ENCODE assay signal across 33 cellular contexts in the genomic region with DNA sequence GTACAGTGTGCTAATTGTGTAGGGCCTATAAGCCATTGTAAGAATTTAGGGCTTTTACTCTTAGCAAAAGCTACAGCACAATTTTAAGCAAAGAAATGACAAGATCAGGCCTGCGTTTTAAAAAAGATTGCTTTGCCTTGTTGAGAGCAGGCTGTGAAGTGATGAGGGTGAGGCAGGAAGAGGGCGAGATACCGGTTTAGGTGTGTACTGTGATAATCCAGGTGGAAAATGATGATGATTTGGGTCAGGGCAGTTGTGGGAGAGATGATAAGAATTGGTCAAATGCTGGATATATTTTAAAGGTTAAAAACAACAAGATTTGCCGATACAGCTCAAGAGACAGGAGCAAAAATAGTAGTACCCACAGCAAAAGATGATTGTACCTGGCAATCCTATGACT.
DNase-seq lines count a peak whose midpoint lies in the region; ATAC-seq, FAIRE-seq and TF ChIP-seq lines count a peak whose summit lies in the region.
"Had no signal": no experiment of that assay in that cellular context is flagged by ENCODE, and none has a peak within 500 bp of the region (broad histone marks: within the 10 kb centered on the region; RNA-seq: fewer than 3 reads in every experiment).

No MANE protein-coding gene starts in this region.

- no peak overlapping the region for H2AFZ ChIP-seq in K562 (ENCODE audit: low read depth, low read length)

- H3K79me2 ChIP-seq in K562 (ENCODE audit: control insufficient read depth, insufficient read depth, low read length): no peaks in the 10 kb centered on the region

- POLR2A ChIA-PET in K562 (lab: Yijun Ruan, JAX): no interaction called here

- H3K27ac Mint-ChIP-seq in CD4-positive, CD25-positive, alpha-beta regulatory T cell: peak overlapping the region in 2 of 3 donors; percentile 3 to 5
- H3K27ac Mint-ChIP-seq: B cell; CD4-positive, alpha-beta T cell; CD8-positive, alpha-beta T cell had no signal

- no peaks in the 10 kb centered on the region for H3K9me1 ChIP-seq in K562 (ENCODE audit: control insufficient read depth, insufficient read depth, low read length)

- no peak for TF ChIP-seq CTCF in K562 (IDR thresholded peaks at IDR 0.05 in 2 of 3, conservative IDR thresholded peaks at IDR 0.05 in 1 of 3; ENCODE audit: insufficient read depth in 2 of 3, low read depth in 1 of 3, low read length in 3 of 3)
- TF ChIP-seq CTCF in uterus (IDR thresholded peaks at IDR 0.05): no peak

- ATAC-seq in CD4-positive, CD25-positive, alpha-beta regulatory T cell (ENCODE audit: low read depth in 2 of 2): no peak
- peak; percentile 58 for ATAC-seq in K562
- ATAC-seq: A549; CD8-positive, alpha-beta T cell had no signal

- H3K9me3 Mint-ChIP-seq in CD4-positive, CD25-positive, alpha-beta regulatory T cell: peaks cover 0 to 10% (median 3%) of the 10 kb centered on the region in 7 donors
- H3K9me3 Mint-ChIP-seq: CD4-positive, alpha-beta T cell; CD8-positive, alpha-beta memory T cell; CD8-positive, alpha-beta T cell had no signal

- no peak overlapping the region for H3K9ac ChIP-seq in K562 (ENCODE audit: insufficient read depth in 1 of 2, low read depth in 2 of 2, low read length in 2 of 2)
- H3K9ac ChIP-seq: BLaER1; BLaER1 treated with 17β-estradiol and CSF1 and Interleukin-3, amounts not matched to agents 10 nM and 100 nM had no signal

- H3K27me3 Mint-ChIP-seq in CD4-positive, CD25-positive, alpha-beta regulatory T cell: no peaks in the 10 kb centered on the region
- H3K27me3 Mint-ChIP-seq: B cell; CD4-positive, alpha-beta memory T cell; CD4-positive, alpha-beta T cell; CD8-positive, alpha-beta memory T cell had no signal

- no peaks in the 10 kb centered on the region for H3K27me3 ChIP-seq in CD4-positive, CD25-positive, alpha-beta regulatory T cell (ENCODE audit: control insufficient read depth, insufficient read depth, low read length)
- H3K27me3 ChIP-seq in K562 (ENCODE audit: control insufficient read depth in 2 of 2, insufficient read depth in 2 of 2, low read length in 2 of 2) (no peaks in the 10 kb centered on the region), uterus (no peaks in the 10 kb centered on the region)
- H3K27me3 ChIP-seq: BE2C; BLaER1; BLaER1 treated with 17β-estradiol and CSF1 and Interleukin-3, amounts not matched to agents 10 nM and 100 nM had no signal

- no peak overlapping the region for H3K27ac ChIP-seq in CD4-positive, CD25-positive, alpha-beta regulatory T cell (ENCODE audit: insufficient read depth, low read length, poor library complexity, severe bottlenecking)
- H3K27ac ChIP-seq in K562 (ENCODE audit: extremely low read depth, low read depth, low read length) (no peak overlapping the region), uterus (peak overlapping the region; percentile 26 to 70)
- H3K27ac ChIP-seq: 22Rv1; A549; BLaER1; BLaER1 treated with 17β-estradiol and CSF1 and Interleukin-3, amounts not matched to agents 10 nM and 100 nM; C4-2B had no signal

- H3K36me3 Mint-ChIP-seq in CD4-positive, CD25-positive, alpha-beta regulatory T cell: peaks cover 42% of the 10 kb centered on the region

- TF ChIP-seq POLR2A in K562 (conservative IDR thresholded peaks at IDR 0.05) (no peak), uterus (IDR thresholded peaks at IDR 0.05) (no peak)

- no peak overlapping the region for H3K4me3 Mint-ChIP-seq in CD4-positive, CD25-positive, alpha-beta regulatory T cell
- H3K4me3 Mint-ChIP-seq: B cell; CD14-positive monocyte; CD4-positive, alpha-beta T cell; CD8-positive, alpha-beta memory T cell; CD8-positive, alpha-beta T cell had no signal

- no peak overlapping the region for H3K4me2 ChIP-seq in K562 (ENCODE audit: insufficient read depth, low read length)
- H3K4me2 ChIP-seq: A549; BLaER1; BLaER1 treated with 17β-estradiol and CSF1 and Interleukin-3, amounts not matched to agents 10 nM and 100 nM had no signal

- no peaks in the 10 kb centered on the region for H4K20me1 ChIP-seq in K562 (replicated peaks; ENCODE audit: control insufficient read depth, insufficient read depth, low read length)
- H4K20me1 ChIP-seq: BLaER1; BLaER1 treated with 17β-estradiol and CSF1 and Interleukin-3, amounts not matched to agents 10 nM and 100 nM had no signal

- intact Hi-C loops in K562 (cut with micrococcal nuclease) (no loop called here), uterus (cut with DNase I; ENCODE audit: low total_unique reads) (no loop called here)

- in situ Hi-C loops in K562 (cut with MboI): loop anchor here (10.0 kb wide), 1 partner anchor 456 kb away; no protein-coding TSS in a partner anchor

- TF ChIP-seq RAD21 in K562 (CRISPR knock-in tag; conservative IDR thresholded peaks at IDR 0.05 in 1 of 2, IDR thresholded peaks at IDR 0.05 in 1 of 2): no peak

- DNase-seq in CD4-positive, CD25-positive, alpha-beta regulatory T cell: no peak
- no peak for DNase-seq in K562 (ENCODE audit: extremely low read depth in 1 of 4, low spot score in 3 of 4)
- no peak for DNase-seq in uterus
- DNase-seq in GOT3 (lab: John Stamatoyannopoulos, UW): no peak
- no peak for DNase-seq in cerebellar nuclear complex (lab: John Stamatoyannopoulos, UW)
- DNase-seq in DMS53 treated with DMSO at 0.1 percent for 48 hours (lab: John Stamatoyannopoulos, UW; ENCODE audit: unreplicated experiment): no peak
- DNase-seq: 8988T; ACHN; AML-193; BE2C; C1 segment of cervical spinal cord; Caco-2; Calu3; CD4-positive, alpha-beta memory T cell; CD4-positive, alpha-beta T cell; CD8-positive, alpha-beta memory T cell; CD8-positive, alpha-beta T cell; COR-L47; DMS 273 treated with DMSO at 0.1 percent for 48 hours; DMS153; DMS53; DMS79; DMS79 treated with DMSO at 0.1 percent for 48 hours; DND-41; EL had no signal

- CTCF ChIA-PET in K562 (lab: Yijun Ruan, JAX; ENCODE audit: low intra/inter-chr PET ratio): no interaction called here

- H3K9me3 ChIP-seq in CD4-positive, CD25-positive, alpha-beta regulatory T cell (ENCODE audit: control insufficient read depth in 2 of 2, low read length in 2 of 2): peaks cover 0 to 4% of the 10 kb centered on the region in 2 experiments
- H3K9me3 ChIP-seq in K562 (replicated peaks; ENCODE audit: control insufficient read depth, insufficient read depth, low read depth, low read length): no peaks in the 10 kb centered on the region
- H3K9me3 ChIP-seq in uterus: no peaks in the 10 kb centered on the region
- H3K9me3 ChIP-seq: BE2C, Caco-2 had no signal

- no peaks in the 10 kb centered on the region for H3K4me1 ChIP-seq in CD4-positive, CD25-positive, alpha-beta regulatory T cell (ENCODE audit: control insufficient read depth, insufficient read depth, low read length, poor library complexity, severe bottlenecking)
- no peaks in the 10 kb centered on the region; a peak in 1 of 5 replicates for H3K4me1 ChIP-seq in K562 (replicated peaks in 1 of 2; ENCODE audit: control insufficient read depth in 2 of 2, insufficient read depth in 2 of 2, low read length in 2 of 2)
- H3K4me1 ChIP-seq in uterus: no peaks in the 10 kb centered on the region
- H3K4me1 ChIP-seq: A549; BE2C; BLaER1; BLaER1 treated with 17β-estradiol and CSF1 and Interleukin-3, amounts not matched to agents 10 nM and 100 nM had no signal

- 33% methylated on average over 4 of the region's 4 CpGs for WGBS in K562 (ENCODE audit: insufficient coverage, low coverage, missing lambda C conversion rate)

- H3K4me1 Mint-ChIP-seq in CD4-positive, CD25-positive, alpha-beta regulatory T cell: peaks cover 0 to 7% (median 3%) of the 10 kb centered on the region in 4 donors
- H3K4me1 Mint-ChIP-seq: B cell; CD14-positive monocyte; CD8-positive, alpha-beta memory T cell had no signal

- H3K36me3 ChIP-seq in CD4-positive, CD25-positive, alpha-beta regulatory T cell (ENCODE audit: control insufficient read depth, insufficient read depth, low read length): peaks cover 6% of the 10 kb centered on the region
- H3K36me3 ChIP-seq in K562 (ENCODE audit: control insufficient read depth, insufficient read depth, low read length) (no peaks in the 10 kb centered on the region), uterus (no peaks in the 10 kb centered on the region)
- H3K36me3 ChIP-seq: BE2C had no signal

- no peak for FAIRE-seq in K562 (lab: Jason Lieb, UNC)
- FAIRE-seq: A204.1, A549 had no signal

- BruUV-seq in K562 (replicated peaks; lab: Mats Ljungman, UMichigan): no TSS peak

- no peak for TF ChIP-seq EP300 in K562 (IDR thresholded peaks at IDR 0.05; ENCODE audit: low read length)

- H3K4me3 ChIP-seq in CD4-positive, CD25-positive, alpha-beta regulatory T cell (ENCODE audit: low read depth, low read length): no peak overlapping the region
- H3K4me3 ChIP-seq in K562: no peak overlapping the region
- no peak overlapping the region for H3K4me3 ChIP-seq in uterus
- H3K4me3 ChIP-seq: A549; BLaER1; BLaER1 treated with 17β-estradiol and CSF1 and Interleukin-3, amounts not matched to agents 10 nM and 100 nM had no signal

TF ChIP-seq in K562, 482 proteins besides CTCF, POLR2A, EP300 and RAD21:
- no peak for TF ChIP-seq HSF4 (CRISPR knock-in tag; IDR thresholded peaks at IDR 0.05; ENCODE audit: borderline replicate concordance)
- TF ChIP-seq CBFA2T3 (IDR thresholded peaks at IDR 0.05): peak; percentile 54

Comparison
In these comparisons a context has a peak if more than half of its experiments do, and no peak if none do; other contexts are left out.
1. H3K27ac ChIP-seq: peak in uterus (2 of 2); none in CD4-positive, CD25-positive, alpha-beta regulatory T cell (single experiment) and K562 (single experiment).